ENCODE assay signal across 20 cellular contexts in the genomic region with DNA sequence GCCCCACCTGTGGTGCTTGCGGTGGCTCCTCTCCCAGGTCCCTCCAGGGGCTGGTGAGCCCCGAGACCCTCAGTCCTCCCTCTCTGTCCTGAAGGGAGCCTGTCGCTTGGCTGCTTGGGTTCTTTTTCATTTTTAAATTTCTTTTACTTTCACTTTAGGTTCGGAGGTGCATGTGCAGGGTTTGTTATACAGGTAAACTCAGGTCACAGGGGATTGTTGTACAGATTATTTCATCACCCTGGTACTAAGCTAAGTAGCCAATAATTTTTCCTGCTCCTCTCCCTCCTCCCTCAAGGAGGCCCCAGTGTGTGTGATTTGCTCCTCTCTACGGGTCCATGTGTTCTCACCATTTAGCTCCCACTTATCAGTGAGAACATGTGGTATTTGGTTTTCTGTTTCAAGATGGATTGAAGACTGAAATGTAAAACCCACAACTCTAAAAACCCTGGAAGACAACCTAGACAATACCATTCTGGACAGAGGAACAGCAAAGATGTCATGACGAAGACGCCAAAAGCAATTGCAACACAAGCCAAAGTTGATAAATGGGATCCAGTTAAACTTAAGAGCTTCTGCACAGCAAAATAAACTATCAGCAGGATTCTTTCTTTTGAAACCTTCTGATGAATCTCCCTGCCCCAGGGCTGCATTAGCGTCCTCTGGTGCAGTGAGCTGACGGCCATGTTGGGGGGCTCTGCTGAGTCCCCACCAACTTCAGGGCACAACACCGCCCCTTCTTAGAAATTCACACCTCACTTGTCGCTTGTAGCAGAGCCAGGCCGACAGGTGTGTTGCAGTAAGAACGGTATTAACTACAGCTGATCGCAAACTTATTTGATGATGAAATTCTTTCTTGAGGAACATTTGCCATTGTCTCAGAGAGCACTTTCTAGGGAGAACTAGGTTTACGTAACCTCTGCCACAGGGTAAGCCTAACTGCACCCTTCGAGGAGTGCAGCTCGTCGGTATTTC.
DNase-seq lines count a peak whose midpoint lies in the region; ATAC-seq and TF ChIP-seq lines count a peak whose summit lies in the region.
"Had no signal": no experiment of that assay in that cellular context is flagged by ENCODE, and none has a peak within 500 bp of the region (broad histone marks: within the 10 kb centered on the region; RNA-seq: fewer than 3 reads in every experiment).

No MANE protein-coding gene starts in this region.

- no peaks in the 10 kb centered on the region for H3K9me3 ChIP-seq in thyroid gland
- H3K9me3 ChIP-seq: A549, suprapubic skin had no signal

- no peak for TF ChIP-seq POLR2A in thyroid gland (IDR thresholded peaks at IDR 0.05)

- peak overlapping the region; percentile 10 for H3K27ac Mint-ChIP-seq in T-helper 2 cell treated with Interferon-gamma antibody and Interleukin-4, amounts not matched to agents 5 μg/mL and 100 μg/mL, for 36 hours
- peak overlapping the region in 1 of 6 donors; percentile 12 for H3K27ac Mint-ChIP-seq in immature natural killer cell
- peak overlapping the region; percentile 66 for H3K27ac Mint-ChIP-seq in stimulated activated memory B cell treated with anti-CD40 and anti-IgM and Interleukin-4, amounts not matched to agents 10 μg/mL and 1 μg/mL and 100 μg/mL, for 72 hours
- H3K27ac Mint-ChIP-seq: activated CD4-positive, alpha-beta memory T cell treated with anti-CD3 and anti-CD28 coated beads, Interleukin-2, amount 10 ng/mL, durations not matched to agents 7 days and 5 days; CD4-positive, alpha-beta T cell had no signal

- H3K36me3 Mint-ChIP-seq in T-helper 2 cell treated with Interferon-gamma antibody and Interleukin-4, amounts not matched to agents 5 μg/mL and 100 μg/mL, for 36 hours (ENCODE audit: low read depth) = peaks cover 34% of the 10 kb centered on the region
- H3K36me3 Mint-ChIP-seq in immature natural killer cell = peaks cover 34 to 60% (median 36%) of the 10 kb centered on the region in 3 donors
- peaks cover 71% of the 10 kb centered on the region for H3K36me3 Mint-ChIP-seq in stimulated activated memory B cell treated with anti-CD40 and anti-IgM and Interleukin-4, amounts not matched to agents 10 μg/mL and 1 μg/mL and 100 μg/mL, for 72 hours

- WGBS in thyroid gland, 2 donors = 89 to 95% methylated on average over 18 of the region's 18 CpGs

- no peaks in the 10 kb centered on the region for H3K27me3 Mint-ChIP-seq in T-helper 2 cell treated with Interferon-gamma antibody and Interleukin-4, amounts not matched to agents 5 μg/mL and 100 μg/mL, for 36 hours (ENCODE audit: low read depth)
- peaks cover 0 to 2% (median 0%) of the 10 kb centered on the region in 3 donors for H3K27me3 Mint-ChIP-seq in immature natural killer cell (ENCODE audit: low read depth in 3 of 3)
- no peaks in the 10 kb centered on the region for H3K27me3 Mint-ChIP-seq in stimulated activated memory B cell treated with anti-CD40 and anti-IgM and Interleukin-4, amounts not matched to agents 10 μg/mL and 1 μg/mL and 100 μg/mL, for 72 hours
- H3K27me3 Mint-ChIP-seq: activated CD4-positive, alpha-beta memory T cell treated with anti-CD3 and anti-CD28 coated beads, Interleukin-2, amount 10 ng/mL, durations not matched to agents 7 days and 5 days; CD4-positive, alpha-beta T cell; effector memory CD8-positive, alpha-beta T cell; naive B cell had no signal

- DNase-seq in T-helper 2 cell treated with Interferon-gamma antibody and Interleukin-4, amounts not matched to agents 5 μg/mL and 100 μg/mL, for 36 hours (ENCODE audit: low spot score) = no peak
- DNase-seq in T-helper 2 cell (no peak), MV-4-11 (lab: John Stamatoyannopoulos, UW) (peak; percentile 27), immature natural killer cell (no peak), thyroid gland (no peak)
- DNase-seq in effector CD4-positive, alpha-beta T cell = no peak
- DNase-seq: activated CD4-positive, alpha-beta memory T cell treated with anti-CD3 and anti-CD28 coated beads, Interleukin-2, amount 10 ng/mL, durations not matched to agents 7 days and 5 days; CD4-positive, alpha-beta T cell; DMS79 treated with DMSO at 0.1 percent for 48 hours; effector memory CD8-positive, alpha-beta T cell; GM23248; heart right ventricle; naive B cell; NCI-H187; stimulated activated CD4-positive, alpha-beta T cell treated with anti-CD3 and anti-CD28 coated beads, Interleukin-4, amount 100 ng/mL, for 4 hours had no signal

- TF ChIP-seq CTCF in thyroid gland (IDR thresholded peaks at IDR 0.05) = no peak

- H3K4me1 ChIP-seq in thyroid gland = peaks cover 34 to 46% of the 10 kb centered on the region in 2 donors
- H3K4me1 ChIP-seq: A549, suprapubic skin had no signal

- H3K4me3 ChIP-seq in thyroid gland (replicated peaks in 1 of 3) = no peak overlapping the region
- H3K4me3 ChIP-seq: A549, GM23248, heart right ventricle, smooth muscle cell, suprapubic skin had no signal

- H3K4me1 Mint-ChIP-seq in T-helper 2 cell treated with Interferon-gamma antibody and Interleukin-4, amounts not matched to agents 5 μg/mL and 100 μg/mL, for 36 hours (ENCODE audit: low read depth) = peaks cover 10% of the 10 kb centered on the region
- peaks cover 12 to 19% of the 10 kb centered on the region in 2 donors for H3K4me1 Mint-ChIP-seq in immature natural killer cell
- H3K4me1 Mint-ChIP-seq in stimulated activated memory B cell treated with anti-CD40 and anti-IgM and Interleukin-4, amounts not matched to agents 10 μg/mL and 1 μg/mL and 100 μg/mL, for 72 hours = peaks cover 8% of the 10 kb centered on the region

- no peak overlapping the region for H3K27ac ChIP-seq in thyroid gland
- H3K27ac ChIP-seq: A549, GM23248, heart right ventricle, suprapubic skin had no signal

- peaks cover 0 to 6% of the 10 kb centered on the region in 2 donors for H3K36me3 ChIP-seq in thyroid gland

- no peaks in the 10 kb centered on the region for H3K27me3 ChIP-seq in thyroid gland
- H3K27me3 ChIP-seq: heart right ventricle, suprapubic skin had no signal

- H3K4me3 Mint-ChIP-seq in T-helper 2 cell treated with Interferon-gamma antibody and Interleukin-4, amounts not matched to agents 5 μg/mL and 100 μg/mL, for 36 hours = no peak overlapping the region
- peak overlapping the region in 4 of 5 donors; percentile 14 to 56 (median 34) for H3K4me3 Mint-ChIP-seq in immature natural killer cell
- no peak overlapping the region for H3K4me3 Mint-ChIP-seq in stimulated activated memory B cell treated with anti-CD40 and anti-IgM and Interleukin-4, amounts not matched to agents 10 μg/mL and 1 μg/mL and 100 μg/mL, for 72 hours
- H3K4me3 Mint-ChIP-seq: activated CD4-positive, alpha-beta memory T cell treated with anti-CD3 and anti-CD28 coated beads, Interleukin-2, amount 10 ng/mL, durations not matched to agents 7 days and 5 days; CD4-positive, alpha-beta T cell; naive B cell had no signal

- no peaks in the 10 kb centered on the region for H3K9me3 Mint-ChIP-seq in T-helper 2 cell treated with Interferon-gamma antibody and Interleukin-4, amounts not matched to agents 5 μg/mL and 100 μg/mL, for 36 hours
- no peaks in the 10 kb centered on the region for H3K9me3 Mint-ChIP-seq in immature natural killer cell
- no peaks in the 10 kb centered on the region for H3K9me3 Mint-ChIP-seq in stimulated activated memory B cell treated with anti-CD40 and anti-IgM and Interleukin-4, amounts not matched to agents 10 μg/mL and 1 μg/mL and 100 μg/mL, for 72 hours
- H3K9me3 Mint-ChIP-seq: activated CD4-positive, alpha-beta memory T cell treated with anti-CD3 and anti-CD28 coated beads, Interleukin-2, amount 10 ng/mL, durations not matched to agents 7 days and 5 days; CD4-positive, alpha-beta T cell; effector memory CD8-positive, alpha-beta T cell; naive B cell had no signal

- ATAC-seq in stimulated activated memory B cell treated with anti-CD40 and anti-IgM and Interleukin-4, amounts not matched to agents 10 μg/mL and 1 μg/mL and 100 μg/mL, for 72 hours = no peak
- no peak for ATAC-seq in GM18873 (IDR thresholded peaks at IDR 0.05; ENCODE audit: low FRiP score, unreplicated experiment)
- ATAC-seq: A549; effector memory CD8-positive, alpha-beta T cell had no signal

- intact Hi-C loops in thyroid gland (cut with DNase I) = no loop called here

Comparison
In these comparisons a context has a peak if more than half of its experiments do, and no peak if none do; other contexts are left out.
1. H3K4me3 Mint-ChIP-seq: peak in immature natural killer cell (4 of 5); none in T-helper 2 cell treated with Interferon-gamma antibody and Interleukin-4, amounts not matched to agents 5 μg/mL and 100 μg/mL, for 36 hours (single experiment) and stimulated activated memory B cell treated with anti-CD40 and anti-IgM and Interleukin-4, amounts not matched to agents 10 μg/mL and 1 μg/mL and 100 μg/mL, for 72 hours (single experiment).